27 cellular contexts compared by ENCODE assay signal in genomic region chr16:55171241-55171640, GRCh38.
"Had no signal": no experiment of that assay in that cellular context is flagged by ENCODE, and none has a peak within 500 bp of the region (broad histone marks: within the 10 kb centered on the region; RNA-seq: fewer than 3 reads in every experiment).

No MANE protein-coding gene starts in this region.

- DNase-seq: activated CD4-positive, alpha-beta T cell treated with anti-CD3 and anti-CD28 coated beads for 48 hours; activated CD4-positive, alpha-beta T cell treated with anti-CD3 and anti-CD28 coated beads, Interleukin-2, amount 50 U/mL, for 48 hours; activated CD8-positive, alpha-beta memory T cell treated with anti-CD3 and anti-CD28 coated beads for 24 hours; activated effector memory CD4-positive, alpha-beta T cell treated with anti-CD3 and anti-CD28 coated beads, Interleukin-2, amount 50 U/mL, for 16 hours; activated naive CD4-positive, alpha-beta T cell treated with anti-CD3 and anti-CD28 coated beads for 36 hours; activated naive CD8-positive, alpha-beta T cell treated with anti-CD3 and anti-CD28 coated beads for 36 hours; adrenal gland; brain microvascular endothelial cell; dorsolateral prefrontal cortex; effector memory CD8-positive, alpha-beta T cell; foreskin keratinocyte; heart left ventricle; hypothalamus; left lung; lower lobe of right lung; mesenchymal stem cell; mucosa of descending colon; right lobe of liver; stimulated activated CD4-positive, alpha-beta T cell treated with anti-CD3 and anti-CD28 coated beads, Interleukin-2, amount 100 ng/mL, for 48 hours; stimulated activated naive CD8-positive, alpha-beta T cell treated with anti-CD3 and anti-CD28 coated beads, Interleukin-15, Interleukin-2, amounts not matched to agents 100 U/mL and 50 U/mL, for 24 hours; T-helper 9 cell; testis; transverse colon had no signal

- H3K4me1 Mint-ChIP-seq: activated naive CD8-positive, alpha-beta T cell treated with anti-CD3 and anti-CD28 coated beads for 36 hours; nephron had no signal

- H3K9me3 Mint-ChIP-seq: activated naive CD8-positive, alpha-beta T cell treated with anti-CD3 and anti-CD28 coated beads for 36 hours; nephron; T-helper 1 cell treated with Interleukin-12 subunit alpha and Interleukin-12 subunit beta and Interleukin-4 antibody, amounts not matched to agents 30 μg/mL and 1 μg/mL, for 36 hours had no signal

- H3K27ac Mint-ChIP-seq: activated naive CD4-positive, alpha-beta T cell treated with anti-CD3 and anti-CD28 coated beads for 36 hours; activated naive CD8-positive, alpha-beta T cell treated with anti-CD3 and anti-CD28 coated beads for 36 hours; effector memory CD8-positive, alpha-beta T cell; nephron; progenitor cell of endocrine pancreas; T-helper 1 cell treated with Interleukin-12 subunit alpha and Interleukin-12 subunit beta and Interleukin-4 antibody, amounts not matched to agents 30 μg/mL and 1 μg/mL, for 36 hours had no signal

- H3K36me3 Mint-ChIP-seq: activated naive CD8-positive, alpha-beta T cell treated with anti-CD3 and anti-CD28 coated beads for 36 hours had no signal

- H3K27me3 Mint-ChIP-seq: activated naive CD8-positive, alpha-beta T cell treated with anti-CD3 and anti-CD28 coated beads for 36 hours had no signal

- H3K4me3 Mint-ChIP-seq: activated naive CD4-positive, alpha-beta T cell treated with anti-CD3 and anti-CD28 coated beads for 36 hours; activated naive CD8-positive, alpha-beta T cell treated with anti-CD3 and anti-CD28 coated beads for 36 hours; effector memory CD8-positive, alpha-beta T cell; nephron; T-helper 1 cell treated with Interleukin-12 subunit alpha and Interleukin-12 subunit beta and Interleukin-4 antibody, amounts not matched to agents 30 μg/mL and 1 μg/mL, for 36 hours had no signal

- ATAC-seq: activated CD4-positive, CD25-positive, alpha-beta regulatory T cell treated with anti-CD3 and anti-CD28 coated beads, Interleukin-2, amount 50 U/mL, for 24 hours; effector memory CD8-positive, alpha-beta T cell; foreskin keratinocyte; heart left ventricle; left lung; lower lobe of right lung; mucosa of descending colon; right lobe of liver; stimulated activated naive CD8-positive, alpha-beta T cell treated with anti-CD3 and anti-CD28 coated beads, Interleukin-15, Interleukin-2, amounts not matched to agents 100 U/mL and 50 U/mL, for 24 hours had no signal
